In genomic region chr2:71067567-71068217, GRCh38 we compare ENCODE assay signal across 8 cellular contexts. TPM values are rescaled to one million over a fixed set of nuclear protein-coding genes. Genes with fewer than 3 reads are reported as not detected.
DNase-seq lines count a peak whose midpoint lies in the region; ATAC-seq and TF ChIP-seq lines count a peak whose summit lies in the region.

No MANE protein-coding gene starts in this region.

- H3K79me2 ChIP-seq in Loucy (ENCODE audit: insufficient read depth, low read length) = peaks cover 38% of the 10 kb centered on the region

- peak overlapping the region; percentile 93 for H3K4me2 ChIP-seq in Loucy (ENCODE audit: low read depth, low read length, poor library complexity, severe bottlenecking)

- H2AFZ ChIP-seq in Loucy (ENCODE audit: low read length) = peak overlapping the region; percentile 83

- no peaks in the 10 kb centered on the region for H3F3A ChIP-seq in Loucy (ENCODE audit: low read depth)

- 10% methylated on average over 21 to 26 of the region's 26 CpGs for WGBS in mesodermal cell (ENCODE audit: insufficient coverage in 2 of 2), 2 experiments

- H3K9me2 ChIP-seq in Loucy (replicated peaks; ENCODE audit: low read depth, low read length) = no peaks in the 10 kb centered on the region

- H3K27me3 ChIP-seq in Loucy (ENCODE audit: insufficient read depth, low read length, poor library complexity, severe bottlenecking) = no peaks in the 10 kb centered on the region

- H3K36me3 ChIP-seq in Loucy (ENCODE audit: insufficient read depth, low read length) (peaks cover 2% of the 10 kb centered on the region; the same call in 1 of the 2 replicates), mesodermal cell (ENCODE audit: control insufficient read depth, insufficient read depth, low read length) (peaks cover 27% of the 10 kb centered on the region)

- H3K9ac ChIP-seq in Loucy (ENCODE audit: low read depth, low read length, poor library complexity, severe bottlenecking) = peak overlapping the region; percentile 95

- peak; percentile 4 for ATAC-seq in GM19397 (IDR thresholded peaks at IDR 0.05; ENCODE audit: unreplicated experiment)

- H4K20me1 ChIP-seq in Loucy (ENCODE audit: insufficient read depth, low read length, poor library complexity, severe bottlenecking) = peaks cover 15% of the 10 kb centered on the region

- H3K27ac ChIP-seq in cingulate gyrus (ENCODE audit: low read depth, low read length) = peak overlapping the region; percentile 99
- H3K27ac ChIP-seq in mesodermal cell (ENCODE audit: low read depth, low read length, severe bottlenecking) = peak overlapping the region; percentile 78

- DNase-seq in AG09309 (ENCODE audit: low read depth) = no peak
- DNase-seq in NCI-H1436 (lab: John Stamatoyannopoulos, UW) = no peak
- no peak for DNase-seq in GOT3 (lab: John Stamatoyannopoulos, UW)
- DNase-seq in globus pallidus (ENCODE audit: low spot score) = no peak

- peak; percentile 12 for TF ChIP-seq CTCF in AG09309 (IDR thresholded peaks at IDR 0.05; ENCODE audit: control insufficient read depth, insufficient read depth, low read depth, low read length, missing control alignments)
- peak; percentile 26 for TF ChIP-seq CTCF in Loucy (conservative IDR thresholded peaks at IDR 0.05; ENCODE audit: low read length)

- H3K4me3 ChIP-seq in AG09309 (ENCODE audit: control insufficient read depth, low read depth, low read length) = peak overlapping the region; percentile 52
- H3K4me3 ChIP-seq in Loucy (ENCODE audit: low read length, poor library complexity, severe bottlenecking) = peak overlapping the region; percentile 93
- peak overlapping the region; percentile 87 for H3K4me3 ChIP-seq in mesodermal cell (ENCODE audit: extremely low read depth, insufficient read depth, low read length, poor library complexity, severe bottlenecking)

- no peaks in the 10 kb centered on the region for H3K9me3 ChIP-seq in Loucy (ENCODE audit: insufficient read depth, low read depth, low read length)
- no peaks in the 10 kb centered on the region for H3K9me3 ChIP-seq in mesodermal cell (ENCODE audit: control insufficient read depth, low read length)

- H3K4me1 ChIP-seq in Loucy (ENCODE audit: insufficient read depth, low read length, poor library complexity, severe bottlenecking) = peaks cover 32% of the 10 kb centered on the region
- peaks cover 7% of the 10 kb centered on the region for H3K4me1 ChIP-seq in mesodermal cell (ENCODE audit: control insufficient read depth, insufficient read depth, low read length, poor library complexity, severe bottlenecking)

RNA-seq across cellular contexts. Expression of gene NAGK, which starts 0.8 kb away (rescaled TPM):
- 71.1 TPM for polyA plus RNA-seq in mesodermal cell (2013, experiment 1 of 2)
- 58.7 TPM for polyA plus RNA-seq in mesodermal cell (2013, experiment 2 of 2)
